ENCODE assay signal across 30 cellular contexts in the genomic region with DNA sequence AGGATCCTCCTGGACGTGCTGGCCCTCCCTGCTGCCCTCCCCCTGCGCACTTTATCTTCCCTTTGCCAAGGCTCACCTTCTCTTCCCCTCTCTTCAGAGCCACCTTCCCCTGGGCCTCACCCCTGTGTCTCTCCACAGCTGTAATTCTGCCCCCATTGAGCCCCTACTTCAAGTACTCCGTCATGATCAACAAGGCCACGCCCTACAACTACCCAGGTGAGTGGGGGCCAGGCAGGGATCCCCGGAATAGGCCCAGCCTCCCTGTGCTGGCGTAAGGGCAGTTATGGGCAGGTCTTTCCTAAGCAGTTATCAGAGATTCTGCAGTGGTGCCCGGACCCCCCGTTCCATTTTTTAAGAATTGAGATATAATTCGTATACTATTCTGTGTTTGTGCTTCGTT. TPM values are rescaled to one million over a fixed set of nuclear protein-coding genes. Genes with fewer than 3 reads are reported as not detected.
DNase-seq lines count a peak whose midpoint lies in the region; ATAC-seq and TF ChIP-seq lines count a peak whose summit lies in the region.
"Had no signal": no experiment of that assay in that cellular context is flagged by ENCODE, and none has a peak within 500 bp of the region (broad histone marks: within the 10 kb centered on the region; RNA-seq: fewer than 3 reads in every experiment).

No MANE protein-coding gene starts in this region.

- no peak overlapping the region for H3K4me3 Mint-ChIP-seq in activated T-cell treated with anti-CD3 and anti-CD28 coated beads, Interleukin-2, amount 50 U/mL, for 72 hours
- H3K4me3 Mint-ChIP-seq in chondrocyte (ENCODE audit: unreplicated experiment) (no peak overlapping the region), progenitor cell of endocrine pancreas (ENCODE audit: low read depth) (peak overlapping the region; percentile 1)

- H3K27me3 Mint-ChIP-seq in activated T-cell treated with anti-CD3 and anti-CD28 coated beads, Interleukin-2, amount 50 U/mL, for 72 hours (ENCODE audit: low read depth) = no peaks in the 10 kb centered on the region
- H3K27me3 Mint-ChIP-seq in chondrocyte (ENCODE audit: low read depth) (no peaks in the 10 kb centered on the region), progenitor cell of endocrine pancreas (no peaks in the 10 kb centered on the region)

- H3K4me1 Mint-ChIP-seq in activated T-cell treated with anti-CD3 and anti-CD28 coated beads, Interleukin-2, amount 50 U/mL, for 72 hours (ENCODE audit: low read depth) = peaks cover 53% of the 10 kb centered on the region
- H3K4me1 Mint-ChIP-seq in chondrocyte (ENCODE audit: low read depth) (peaks cover 11% of the 10 kb centered on the region), progenitor cell of endocrine pancreas (ENCODE audit: low read depth) (peaks cover 3% of the 10 kb centered on the region)

- no peak for DNase-seq in activated T-cell treated with anti-CD3 and anti-CD28 coated beads, Interleukin-2, amount 50 U/mL, for 72 hours
- DNase-seq in activated T-cell treated with anti-CD3 and anti-CD28 coated beads, Interleukin-2, amount 50 U/mL, for 1 hour = no peak
- DNase-seq in D341Med (ENCODE audit: low spot score) (peak; percentile 9), chondrocyte (ENCODE audit: low spot score) (peak; percentile 59), progenitor cell of endocrine pancreas (ENCODE audit: low spot score, unreplicated experiment) (no peak), HCEC 1CT (no peak)
- DNase-seq: activated CD4-positive, alpha-beta T cell treated with anti-CD3 and anti-CD28 coated beads, Interleukin-2, amount 50 U/mL, for 4 hours; activated CD4-positive, CD25-positive, alpha-beta regulatory T cell; DMS79; GF-D8; hippocampal formation; left colon; mesendoderm; NCI-H1417 treated with DMSO at 0.1 percent for 48 hours; NCI-H2081; NCI-H2227 treated with DMSO at 0.1 percent for 48 hours; NCI-H69; occipital lobe; SHP77; small intestine; stimulated activated CD4-positive, alpha-beta T cell treated with anti-CD3 and anti-CD28 coated beads, Interleukin-2, amount 100 ng/mL, for 24 hours; trophoblast cell had no signal

- TF ChIP-seq CTCF in chondrocyte (IDR thresholded peaks at IDR 0.05) (no peak), progenitor cell of endocrine pancreas (IDR thresholded peaks at IDR 0.05; ENCODE audit: unreplicated experiment) (no peak)

- H3K36me3 Mint-ChIP-seq in activated T-cell treated with anti-CD3 and anti-CD28 coated beads, Interleukin-2, amount 50 U/mL, for 72 hours (ENCODE audit: insufficient read depth in 2 of 2) = peaks cover 6 to 12% of the 10 kb centered on the region in 2 donors
- peaks cover 17% of the 10 kb centered on the region for H3K36me3 Mint-ChIP-seq in chondrocyte (ENCODE audit: low read depth)
- peaks cover 13% of the 10 kb centered on the region for H3K36me3 Mint-ChIP-seq in progenitor cell of endocrine pancreas (ENCODE audit: insufficient read depth)

- H3K27ac Mint-ChIP-seq in activated T-cell treated with anti-CD3 and anti-CD28 coated beads, Interleukin-2, amount 50 U/mL, for 72 hours = peak overlapping the region; percentile 44
- H3K27ac Mint-ChIP-seq in chondrocyte (ENCODE audit: unreplicated experiment) (no peak overlapping the region), progenitor cell of endocrine pancreas (no peak overlapping the region)

- ATAC-seq in activated T-cell treated with anti-CD3 and anti-CD28 coated beads, Interleukin-2, amount 50 U/mL, for 72 hours (replicated peaks in 1 of 2) = no peak
- no peak for ATAC-seq in GM18861 (IDR thresholded peaks at IDR 0.05; ENCODE audit: unreplicated experiment)
- ATAC-seq in GM19455 (IDR thresholded peaks at IDR 0.05; ENCODE audit: unreplicated experiment) = no peak
- ATAC-seq: left colon, Panc1 had no signal

- H3K9me3 Mint-ChIP-seq in activated T-cell treated with anti-CD3 and anti-CD28 coated beads, Interleukin-2, amount 50 U/mL, for 72 hours = no peaks in the 10 kb centered on the region
- H3K9me3 Mint-ChIP-seq in chondrocyte (ENCODE audit: low read depth) = no peaks in the 10 kb centered on the region
- H3K9me3 Mint-ChIP-seq in progenitor cell of endocrine pancreas (ENCODE audit: low read depth) = no peaks in the 10 kb centered on the region

RNA-seq across cellular contexts. Expression of a gene that starts 3.1 kb away (rescaled TPM):
- total RNA-seq in activated T-cell treated with anti-CD3 and anti-CD28 coated beads, Interleukin-2, amount 50 U/mL, for 72 hours = 10 to 100 TPM; 40.6 to 52.6 TPM
- total RNA-seq in chondrocyte (77.4 to 93.7 TPM (median 92.1 TPM) in 3 replicates), progenitor cell of endocrine pancreas (139 and 162 TPM in 2 replicates)

RNA-seq across cellular contexts. Expression of a gene that starts 5.2 kb away (rescaled TPM):
- 1 to 10 TPM; 1.1 to 2.3 TPM for total RNA-seq in activated T-cell treated with anti-CD3 and anti-CD28 coated beads, Interleukin-2, amount 50 U/mL, for 72 hours
- 0.21 to 0.48 TPM (median 0.37 TPM) in 3 replicates for total RNA-seq in chondrocyte
- total RNA-seq in progenitor cell of endocrine pancreas = not detected in 2 replicates
- total RNA-seq: myocyte had no signal

RNA-seq across cellular contexts. Expression of a gene that starts 9.7 kb away (rescaled TPM):
- total RNA-seq in activated T-cell treated with anti-CD3 and anti-CD28 coated beads, Interleukin-2, amount 50 U/mL, for 72 hours = 10 to 100 TPM; 36.0 to 38.8 TPM
- total RNA-seq in chondrocyte (23.3 to 28.5 TPM (median 28.0 TPM) in 3 replicates), progenitor cell of endocrine pancreas (21.1 and 21.8 TPM in 2 replicates)

RNA-seq across cellular contexts. Expression of a gene that starts 9.8 kb away (rescaled TPM):
- total RNA-seq in activated T-cell treated with anti-CD3 and anti-CD28 coated beads, Interleukin-2, amount 50 U/mL, for 72 hours = 10 to 100 TPM; 55.0 to 55.6 TPM
- total RNA-seq in chondrocyte (45.8 to 62.5 TPM (median 45.9 TPM) in 3 replicates), progenitor cell of endocrine pancreas (71.3 and 78.8 TPM in 2 replicates)

RNA-seq across cellular contexts. Expression of a gene that starts 24.6 kb away (rescaled TPM):
- total RNA-seq in activated T-cell treated with anti-CD3 and anti-CD28 coated beads, Interleukin-2, amount 50 U/mL, for 72 hours = not detected
- not detected in 3 replicates for total RNA-seq in chondrocyte
- total RNA-seq in progenitor cell of endocrine pancreas = not detected in 2 replicates
- total RNA-seq: A673, cerebellum, left colon, myocyte, occipital lobe, renal cortical epithelial cell, subcutaneous adipose tissue had no signal

Comparison
In these comparisons a context has a peak if more than half of its experiments do, and no peak if none do; other contexts are left out.
1. DNase-seq: peak in D341Med (single experiment) and chondrocyte (single experiment); none in activated T-cell treated with anti-CD3 and anti-CD28 coated beads, Interleukin-2, amount 50 U/mL, for 72 hours (0 of 2), activated T-cell treated with anti-CD3 and anti-CD28 coated beads, Interleukin-2, amount 50 U/mL, for 1 hour (single experiment), progenitor cell of endocrine pancreas (single experiment) and HCEC 1CT (single experiment).